ENCODE assay signal across 8 cellular contexts in genomic region chr1:66335859-66336640, GRCh38.
DNase-seq lines count a peak whose midpoint lies in the region; ATAC-seq, FAIRE-seq and TF ChIP-seq lines count a peak whose summit lies in the region.

No MANE protein-coding gene starts in this region.

- H3K4me3 ChIP-seq in GM06990 (replicated peaks; ENCODE audit: low read depth, low read length) (peak overlapping the region; percentile 89), fibroblast of the aortic adventitia (ENCODE audit: low read depth, low read length) (peak overlapping the region; percentile 7), rectal smooth muscle tissue (ENCODE audit: low read length) (peak overlapping the region; percentile 2)

- peak; percentile 81 for ATAC-seq in GM21825 (IDR thresholded peaks at IDR 0.05; ENCODE audit: unreplicated experiment)

- no peaks in the 10 kb centered on the region for H3K27me3 Mint-ChIP-seq in glutamatergic neuron (ENCODE audit: unreplicated experiment)

- H3K4me3 Mint-ChIP-seq in glutamatergic neuron (ENCODE audit: unreplicated experiment) = no peak overlapping the region

- FAIRE-seq in D721Med (lab: Jason Lieb, UNC) = no peak

- H3K9me3 Mint-ChIP-seq in glutamatergic neuron (ENCODE audit: unreplicated experiment) = no peaks in the 10 kb centered on the region

- H3K9ac ChIP-seq in rectal smooth muscle tissue (ENCODE audit: low read length) = no peak overlapping the region

- H3K36me3 ChIP-seq in GM06990 (ENCODE audit: control insufficient read depth, insufficient read depth, low read length) = no peaks in the 10 kb centered on the region
- H3K36me3 ChIP-seq in rectal smooth muscle tissue (ENCODE audit: control insufficient read depth, insufficient read depth, low read length) = no peaks in the 10 kb centered on the region

- DNase-seq in GM06990 (ENCODE audit: extremely low read depth, insufficient read length) (peak; percentile 86), NCI-H2227 (lab: John Stamatoyannopoulos, UW; ENCODE audit: unreplicated experiment) (peak; percentile 79), activated T-cell treated with anti-CD3 and anti-CD28 coated beads for 1 hour (ENCODE audit: low read depth) (peak; percentile 22), fibroblast of the aortic adventitia (ENCODE audit: low read depth) (peak; percentile 52), D721Med (ENCODE audit: insufficient read length, low spot score) (no peak), glutamatergic neuron (no peak)

- peak overlapping the region; percentile 7 for H3K27ac ChIP-seq in rectal smooth muscle tissue (ENCODE audit: low read depth, low read length)

- TF ChIP-seq CTCF in GM06990 (IDR thresholded peaks at IDR 0.05; ENCODE audit: insufficient read depth, low read length, poor library complexity, severe bottlenecking) (no peak), fibroblast of the aortic adventitia (IDR thresholded peaks at IDR 0.05; ENCODE audit: insufficient read depth, low read length) (no peak), D721Med (IDR thresholded peaks at IDR 0.05; ENCODE audit: insufficient read depth, missing control alignments) (no peak), glutamatergic neuron (IDR thresholded peaks at IDR 0.05; ENCODE audit: partially characterized antibody, unreplicated experiment) (no peak)

- H3K4me1 Mint-ChIP-seq in glutamatergic neuron (ENCODE audit: low read depth, unreplicated experiment) = peaks cover 1% of the 10 kb centered on the region

- H3K27me3 ChIP-seq in GM06990 (replicated peaks; ENCODE audit: control insufficient read depth, insufficient read depth, low read length) (no peaks in the 10 kb centered on the region), rectal smooth muscle tissue (ENCODE audit: control insufficient read depth, insufficient read depth, low read length) (no peaks in the 10 kb centered on the region)

- peaks cover 3% of the 10 kb centered on the region for H3K4me1 ChIP-seq in rectal smooth muscle tissue (ENCODE audit: control insufficient read depth, insufficient read depth, low read length)

- H3K27ac Mint-ChIP-seq in glutamatergic neuron (ENCODE audit: unreplicated experiment) = no peak overlapping the region

- no peaks in the 10 kb centered on the region for H3K36me3 Mint-ChIP-seq in glutamatergic neuron (ENCODE audit: unreplicated experiment)

Comparison
In these comparisons a context has a peak if more than half of its experiments do, and no peak if none do; other contexts are left out.
1. DNase-seq: peak in GM06990 (single experiment), NCI-H2227 (single experiment), activated T-cell treated with anti-CD3 and anti-CD28 coated beads for 1 hour (single experiment) and fibroblast of the aortic adventitia (single experiment); none in D721Med (single experiment) and glutamatergic neuron (single experiment).
2. H3K4me3 ChIP-seq: peak in every context shown above with its lines; median percentile 89 in GM06990; 7 in fibroblast of the aortic adventitia; 2 in rectal smooth muscle tissue.